In genomic region chr1:966135-966602, GRCh38 we compare ENCODE assay signal across 8 cellular contexts.
DNase-seq lines count a peak whose midpoint lies in the region; ATAC-seq and TF ChIP-seq lines count a peak whose summit lies in the region.

PLEKHN1 (plus strand) TSS chr1:966482; CDS start chr1:966532, 50 bp downstream.

- no peak for TF ChIP-seq CTCF in KMS-11 (conservative IDR thresholded peaks at IDR 0.05; ENCODE audit: low read depth, low read length)

- H3K79me2 ChIP-seq in KMS-11 (ENCODE audit: insufficient read depth, low read depth) = no peaks in the 10 kb centered on the region

- H4K20me1 ChIP-seq in KMS-11 (ENCODE audit: insufficient read depth) = no peaks in the 10 kb centered on the region

- H3K9ac ChIP-seq in KMS-11 (peak within 1 kb of the TSS; percentile 48; the same call in 1 of the 2 replicates), stomach smooth muscle (ENCODE audit: low read length in 2 of 2) (peak within 1 kb of the TSS; percentile 53 to 60)

- peaks cover 16% of the 10 kb centered on the region for H3K4me1 Mint-ChIP-seq in activated naive CD8-positive, alpha-beta T cell treated with anti-CD3 and anti-CD28 coated beads, Interleukin-2, amount 50 U/mL, for 24 hours

- ATAC-seq in GM19324 (IDR thresholded peaks at IDR 0.05; ENCODE audit: low FRiP score, unreplicated experiment) (peak; percentile 18), HG02938 (IDR thresholded peaks at IDR 0.05; ENCODE audit: unreplicated experiment) (no peak)
- ATAC-seq in activated naive CD8-positive, alpha-beta T cell treated with anti-CD3 and anti-CD28 coated beads, Interleukin-2, amount 50 U/mL, for 24 hours = peak; percentile 60

- H3K27ac ChIP-seq in KMS-11 = peak within 1 kb of the TSS; percentile 44
- H3K27ac ChIP-seq in stomach smooth muscle (ENCODE audit: low read length) = no peak within 1 kb of the TSS

- H3K4me3 ChIP-seq in KMS-11 (IDR thresholded peaks at IDR 0.05; ENCODE audit: insufficient read depth, low read depth, low read length) (peak within 1 kb of the TSS; percentile 90), stomach smooth muscle (ENCODE audit: low read length in 2 of 2) (peak within 1 kb of the TSS; percentile 67 to 84)

- peak; percentile 75 for DNase-seq in ACHN
- peak; percentile 63 for DNase-seq in activated naive CD8-positive, alpha-beta T cell treated with anti-CD3 and anti-CD28 coated beads, Interleukin-2, amount 50 U/mL, for 24 hours
- peak; percentile 73 for DNase-seq in iris pigment epithelial cell (ENCODE audit: low read depth)
- no peak for DNase-seq in HCEC 1CT

- H3K27me3 ChIP-seq in KMS-11 (ENCODE audit: insufficient read depth, low read depth) (no peaks in the 10 kb centered on the region), stomach smooth muscle (ENCODE audit: control insufficient read depth in 1 of 2, insufficient read depth in 2 of 2, low read length in 2 of 2) (peaks cover 26 to 33% of the 10 kb centered on the region in 2 donors)

- H3K36me3 ChIP-seq in KMS-11 (ENCODE audit: insufficient read depth) (no peaks in the 10 kb centered on the region), stomach smooth muscle (ENCODE audit: control insufficient read depth in 2 of 2, insufficient read depth in 2 of 2, low read length in 2 of 2) (no peaks in the 10 kb centered on the region)

- in situ Hi-C loops in ACHN (cut with HindIII; ENCODE audit: low pct_ligation_motif_present, low pct_unique_long_range_greater_than_20kb, low sequenced_read_pairs) = no loop called here

- H3K9me3 ChIP-seq in stomach smooth muscle (ENCODE audit: control insufficient read depth in 2 of 2, low read length in 2 of 2) = no peaks in the 10 kb centered on the region

- peaks cover 2% of the 10 kb centered on the region for H3K36me3 Mint-ChIP-seq in activated naive CD8-positive, alpha-beta T cell treated with anti-CD3 and anti-CD28 coated beads, Interleukin-2, amount 50 U/mL, for 24 hours (ENCODE audit: low read depth)

- H3K4me3 Mint-ChIP-seq in activated naive CD8-positive, alpha-beta T cell treated with anti-CD3 and anti-CD28 coated beads, Interleukin-2, amount 50 U/mL, for 24 hours = peak within 1 kb of the TSS; percentile 72

- peak within 1 kb of the TSS; percentile 99 for H3K4me2 ChIP-seq in KMS-11

- peaks cover 11% of the 10 kb centered on the region for H3K27me3 Mint-ChIP-seq in activated naive CD8-positive, alpha-beta T cell treated with anti-CD3 and anti-CD28 coated beads, Interleukin-2, amount 50 U/mL, for 24 hours

- H3K27ac Mint-ChIP-seq in activated naive CD8-positive, alpha-beta T cell treated with anti-CD3 and anti-CD28 coated beads, Interleukin-2, amount 50 U/mL, for 24 hours = peak within 1 kb of the TSS; percentile 39

- H2AFZ ChIP-seq in KMS-11 (ENCODE audit: low read depth) = peak within 1 kb of the TSS; percentile 95

- no peaks in the 10 kb centered on the region for H3K9me3 Mint-ChIP-seq in activated naive CD8-positive, alpha-beta T cell treated with anti-CD3 and anti-CD28 coated beads, Interleukin-2, amount 50 U/mL, for 24 hours

- peaks cover 20% of the 10 kb centered on the region for H3K4me1 ChIP-seq in KMS-11 (ENCODE audit: low read depth, poor library complexity, severe bottlenecking)
- H3K4me1 ChIP-seq in stomach smooth muscle (ENCODE audit: control insufficient read depth, insufficient read depth, low read length) = peaks cover 21% of the 10 kb centered on the region
